In genomic region chr9:136681945-136682699, GRCh38 we compare ENCODE assay signal across 34 cellular contexts. TPM values are rescaled to one million over a fixed set of nuclear protein-coding genes. Genes with fewer than 3 reads are reported as not detected.
A peak's percentile ranks its signal among the peaks of the same experiment; 100 is the strongest.
DNase-seq lines count a peak whose midpoint lies in the region; ATAC-seq, FAIRE-seq and TF ChIP-seq lines count a peak whose summit lies in the region.
"Had no signal": no experiment of that assay in that cellular context is flagged by ENCODE, and none has a peak within 500 bp of the region (broad histone marks: within the 10 kb centered on the region; RNA-seq: fewer than 3 reads in every experiment).

No MANE protein-coding gene starts in this region.

- H2AFZ ChIP-seq in HepG2 (ENCODE audit: low read length): no peak overlapping the region
- H2AFZ ChIP-seq: PC-9 had no signal

- H3K36me3 ChIP-seq in H7 (replicated peaks; ENCODE audit: control insufficient read depth, insufficient read depth, low read length): no peaks in the 10 kb centered on the region; the same call in 1 of the 2 replicates
- H3K36me3 ChIP-seq in adipocyte (ENCODE audit: control insufficient read depth, insufficient read depth, low read length, severe bottlenecking): peaks cover 24% of the 10 kb centered on the region
- no peaks in the 10 kb centered on the region for H3K36me3 ChIP-seq in HepG2 (replicated peaks in 1 of 2; ENCODE audit: control insufficient read depth in 1 of 2, insufficient read depth in 2 of 2, low read length in 2 of 2)
- H3K36me3 ChIP-seq in CD8-positive, alpha-beta T cell (ENCODE audit: insufficient read depth, low read length): no peaks in the 10 kb centered on the region
- H3K36me3 ChIP-seq: SJCRH30 had no signal

- peaks cover 2% of the 10 kb centered on the region for H3K4me1 Mint-ChIP-seq in CD8-positive, alpha-beta T cell (ENCODE audit: low read depth)

- DNase-seq in H7 (peak; percentile 79), adipocyte (ENCODE audit: low read depth) (no peak), HepG2 (ENCODE audit: low spot score) (no peak), putamen (ENCODE audit: low spot score) (no peak), iPS-NIHi11 (ENCODE audit: low spot score) (no peak)
- no peak for DNase-seq in CD8-positive, alpha-beta T cell
- DNase-seq: AML-193; CD8-positive, alpha-beta memory T cell; DMS 273 treated with DMSO at 0.1 percent for 48 hours; DMS79; EL; GDM1; GOT3; KBM-7; MV-4-11; NCI-H1105 treated with DMSO at 0.1 percent for 48 hours; NCI-H146; NCI-H1930; NCI-H446 treated with DMSO at 0.1 percent for 48 hours; NCI-H526; NCI-H82; NK-92 treated with Interleukin-12 subunit alpha and Interleukin-12 subunit beta, amount 100 ng/mL, for 24 hours; PC-9; SJCRH30 had no signal

- in situ Hi-C loops in HepG2 (cut with HindIII; ENCODE audit: extremely low pct_ligation_motif_present, low pct_unique_long_range_greater_than_20kb): no loop called here

- no peak for TF ChIP-seq RAD21 in HepG2 (CRISPR knock-in tag; IDR thresholded peaks at IDR 0.05)

- no peak for FAIRE-seq in HepG2 (lab: Jason Lieb, UNC)
- FAIRE-seq: A204.1, GM12878 had no signal

- WGBS in HepG2 (ENCODE audit: low lambda C conversion rate): 67% methylated on average over 11 of the region's 20 CpGs

- H3K9ac ChIP-seq in adipocyte (ENCODE audit: low read length) (peak overlapping the region; percentile 29), HepG2 (ENCODE audit: insufficient read depth, low read depth, low read length) (no peak overlapping the region)

- BruUV-seq in HepG2 (replicated peaks; lab: Mats Ljungman, UMichigan): no TSS peak

- ATAC-seq in HepG2 (no peak), HG02763 (IDR thresholded peaks at IDR 0.05; ENCODE audit: unreplicated experiment) (no peak)
- no peak for ATAC-seq in CD8-positive, alpha-beta T cell
- ATAC-seq: GM12878, Right ventricle myocardium inferior, SK-N-SH treated with all-trans-retinoic acid at 6 μM for 48 hours had no signal

- H3K27me3 ChIP-seq in H7 (ENCODE audit: control insufficient read depth, insufficient read depth, low read length) (no peaks in the 10 kb centered on the region; the same call in 1 of the 2 replicates), adipocyte (replicated peaks; ENCODE audit: control insufficient read depth, insufficient read depth, low read length) (no peaks in the 10 kb centered on the region), HepG2 (ENCODE audit: control insufficient read depth in 1 of 2, insufficient read depth in 2 of 2, low read length in 2 of 2) (peaks cover 2 to 23% of the 10 kb centered on the region in 2 experiments; a peak in 3 of 5 replicates)
- no peaks in the 10 kb centered on the region for H3K27me3 ChIP-seq in CD8-positive, alpha-beta T cell (ENCODE audit: insufficient read depth, low read length)
- H3K27me3 ChIP-seq: SJCRH30 had no signal

- no peaks in the 10 kb centered on the region for H3K9me3 ChIP-seq in adipocyte (ENCODE audit: control insufficient read depth, low read length)
- H3K9me3 ChIP-seq in HepG2 (ENCODE audit: low read length): no peaks in the 10 kb centered on the region
- no peaks in the 10 kb centered on the region for H3K9me3 ChIP-seq in CD8-positive, alpha-beta T cell (ENCODE audit: low read length)
- H3K9me3 ChIP-seq: SJCRH30 had no signal

- intact Hi-C loops in HepG2 (cut with micrococcal nuclease; ENCODE audit: unreplicated experiment): no loop called here
- intact Hi-C loops in CD8-positive, alpha-beta T cell (cut with DNase I, micrococcal nuclease): no loop called here

- no peak for TF ChIP-seq POLR2A in HepG2 (IDR thresholded peaks at IDR 0.05; ENCODE audit: insufficient read depth in 1 of 2, low read depth in 2 of 2, low read length in 2 of 2)

- H3K27me3 Mint-ChIP-seq in CD8-positive, alpha-beta T cell (ENCODE audit: low read depth): no peaks in the 10 kb centered on the region
- H3K27me3 Mint-ChIP-seq: CD8-positive, alpha-beta memory T cell had no signal

- no peak overlapping the region for H3K27ac Mint-ChIP-seq in CD8-positive, alpha-beta T cell

- no peak overlapping the region for H3K4me3 Mint-ChIP-seq in CD8-positive, alpha-beta T cell
- H3K4me3 Mint-ChIP-seq: CD8-positive, alpha-beta memory T cell had no signal

- H3K4me2 ChIP-seq in HepG2 (ENCODE audit: low read depth, low read length): no peak overlapping the region
- H3K4me2 ChIP-seq: PC-9 had no signal

- no peaks in the 10 kb centered on the region for H4K20me1 ChIP-seq in HepG2 (ENCODE audit: insufficient read depth, low read length)

- no peaks in the 10 kb centered on the region for H3K36me3 Mint-ChIP-seq in CD8-positive, alpha-beta T cell
- H3K36me3 Mint-ChIP-seq: CD8-positive, alpha-beta memory T cell had no signal

- H3K9me3 Mint-ChIP-seq in CD8-positive, alpha-beta T cell: no peaks in the 10 kb centered on the region
- H3K9me3 Mint-ChIP-seq: CD8-positive, alpha-beta memory T cell had no signal

- H3K79me2 ChIP-seq in HepG2 (ENCODE audit: insufficient read depth, low read length): no peaks in the 10 kb centered on the region

- POLR2A ChIA-PET in HepG2 (lab: Yijun Ruan, JAX): interaction anchor here (0.8 kb wide), 1 partner anchor 48 kb away, joined by 3 read pairs; no protein-coding TSS in a partner anchor
- POLR2A ChIA-PET in CD8-positive, alpha-beta T cell (lab: Charles Lee): no interaction called here

- H3K4me3 ChIP-seq in H7 (ENCODE audit: insufficient read depth, low read depth, low read length) (no peak overlapping the region), adipocyte (ENCODE audit: low read length) (no peak overlapping the region), HepG2 (replicated peaks in 1 of 3; ENCODE audit: insufficient read depth in 1 of 3, low read depth in 2 of 3, low read length in 3 of 3) (no peak overlapping the region)
- no peak overlapping the region for H3K4me3 ChIP-seq in CD8-positive, alpha-beta T cell (ENCODE audit: low read depth, low read length)
- H3K4me3 ChIP-seq: GM12878, PC-9, SJCRH30 had no signal

- CTCF ChIA-PET in HepG2 (lab: Yijun Ruan, JAX; ENCODE audit: low intra/inter-chr PET ratio, low total read pairs): no interaction called here
- CTCF ChIA-PET in CD8-positive, alpha-beta T cell (lab: Charles Lee): interaction anchor here (0.8 to 1.8 kb wide), 2 partner anchors 10 to 194 kb away, joined by 3 to 7 read pairs; no protein-coding TSS in a partner anchor

- no peak for TF ChIP-seq EP300 in HepG2 (IDR thresholded peaks at IDR 0.05; ENCODE audit: low read depth in 2 of 2, low read length in 2 of 2)
- no peak for TF ChIP-seq EP300 in HepG2 (CRISPR knock-in tag; IDR thresholded peaks at IDR 0.05; ENCODE audit: borderline replicate concordance)

- no peak for TF ChIP-seq CTCF in HepG2 (CRISPR knock-in tag; IDR thresholded peaks at IDR 0.05)
- no peak for TF ChIP-seq CTCF in CD8-positive, alpha-beta T cell (IDR thresholded peaks at IDR 0.05)

- H3K27ac ChIP-seq in HepG2 (ENCODE audit: extremely low read length, insufficient read depth, low read length): no peak overlapping the region
- H3K27ac ChIP-seq in CD8-positive, alpha-beta T cell (ENCODE audit: low read depth, low read length): no peak overlapping the region
- H3K27ac ChIP-seq: C4-2B, HL-60, PC-9, SJCRH30 had no signal

- H3K4me1 ChIP-seq in adipocyte (ENCODE audit: control insufficient read depth, insufficient read depth, low read length): peaks cover 45% of the 10 kb centered on the region
- peaks cover 54% of the 10 kb centered on the region for H3K4me1 ChIP-seq in HepG2 (ENCODE audit: insufficient read depth, low read length)
- H3K4me1 ChIP-seq in CD8-positive, alpha-beta T cell (ENCODE audit: insufficient read depth, low read length): peaks cover 9% of the 10 kb centered on the region
- H3K4me1 ChIP-seq: SJCRH30 had no signal

RNA-seq across cellular contexts. Expression of gene AGPAT2, which starts 5.1 kb away (rescaled TPM):
- total RNA-seq in H7 (2014; rRNA removed; shearing (Covaris generic)): 41.1 and 54.7 TPM in 2 replicates
- 2.5 and 3.9 TPM in 2 replicates for total RNA-seq in HepG2 (2016; rRNA removed; fragmentation: Illumina TruSeq; extraction: Trizol)
- total RNA-seq in HepG2 (2016; cell fraction: cytosol; rRNA removed; fragmentation: Illumina TruSeq; extraction: Trizol; ENCODE audit: low read depth): 5.2 and 5.9 TPM in 2 replicates
- 2.1 and 3.5 TPM in 2 replicates for total RNA-seq in HepG2 (2016; cell fraction: insoluble cytoplasmic fraction; rRNA removed; fragmentation: Illumina TruSeq; extraction: Trizol)
- 6.3 and 6.7 TPM in 2 replicates for total RNA-seq in HepG2 (2016; cell fraction: membrane; rRNA removed; fragmentation: Illumina TruSeq; extraction: Trizol)
- total RNA-seq in HepG2 (2016; cell fraction: nucleus; rRNA removed; fragmentation: Illumina TruSeq; extraction: Trizol): 3.1 and 3.9 TPM in 2 replicates
- 25.8 and 33.0 TPM in 2 replicates for polyA plus RNA-seq in HepG2 (2011; rRNA removed)
- polyA plus RNA-seq in HepG2 (2011; cell fraction: cytosol; rRNA removed): 34.1 and 37.6 TPM in 2 replicates
- 32.1 and 35.6 TPM in 2 replicates for polyA plus RNA-seq in HepG2 (2011; cell fraction: nucleus; rRNA removed)
- 9.3 and 10.6 TPM in 2 replicates for polyA plus RNA-seq in HepG2 (2012)
- polyA plus RNA-seq in HepG2 (2016; cell fraction: cytosol; fragmentation: Illumina TruSeq; extraction: Trizol; ENCODE audit: low read depth): 8.4 and 9.1 TPM in 2 replicates
- 3.6 and 3.8 TPM in 2 replicates for polyA plus RNA-seq in HepG2 (2016; cell fraction: insoluble cytoplasmic fraction; fragmentation: Illumina TruSeq; extraction: Trizol; ENCODE audit: low read depth)
- polyA plus RNA-seq in HepG2 (2016; cell fraction: membrane; fragmentation: Illumina TruSeq; extraction: Trizol; ENCODE audit: low read depth): 9.7 and 9.8 TPM in 2 replicates
- 8.2 and 8.4 TPM in 2 replicates for polyA plus RNA-seq in HepG2 (2016; cell fraction: nucleus; fragmentation: Illumina TruSeq; extraction: Trizol; ENCODE audit: insufficient read depth, low read depth)
- 34.1 and 96.5 TPM in 2 replicates for polyA minus RNA-seq in HepG2 (2011; rRNA and poly(A)+ RNA removed; ENCODE audit: low replicate concordance)
- 12.3 and 17.9 TPM in 2 replicates for polyA minus RNA-seq in HepG2 (2011; cell fraction: cytosol; rRNA and poly(A)+ RNA removed)
- 6.1 and 6.2 TPM in 2 replicates for polyA minus RNA-seq in HepG2 (2011; cell fraction: nucleus; rRNA and poly(A)+ RNA removed)
- total RNA-seq in CD8-positive, alpha-beta T cell: 1 to 10 TPM; 4.7 TPM

RNA-seq across cellular contexts. Expression of gene EGFL7, which starts 19.4 kb away (rescaled TPM):
- 68.5 and 87.3 TPM in 2 replicates for total RNA-seq in H7 (2014; rRNA removed; shearing (Covaris generic))
- 0.20 TPM in 1 of 2 replicates, not detected in the other for total RNA-seq in HepG2 (2016; rRNA removed; fragmentation: Illumina TruSeq; extraction: Trizol)
- total RNA-seq in HepG2 (2016; cell fraction: cytosol; rRNA removed; fragmentation: Illumina TruSeq; extraction: Trizol; ENCODE audit: low read depth): 0.61 and 0.88 TPM in 2 replicates
- total RNA-seq in HepG2 (2016; cell fraction: insoluble cytoplasmic fraction; rRNA removed; fragmentation: Illumina TruSeq; extraction: Trizol): 0.19 and 0.32 TPM in 2 replicates
- 0.59 and 0.93 TPM in 2 replicates for total RNA-seq in HepG2 (2016; cell fraction: membrane; rRNA removed; fragmentation: Illumina TruSeq; extraction: Trizol)
- total RNA-seq in HepG2 (2016; cell fraction: nucleus; rRNA removed; fragmentation: Illumina TruSeq; extraction: Trizol): 0.40 TPM in 1 of 2 replicates, not detected in the other
- 5.1 and 10.3 TPM in 2 replicates for polyA plus RNA-seq in HepG2 (2011; rRNA removed)
- 7.6 and 12.5 TPM in 2 replicates for polyA plus RNA-seq in HepG2 (2011; cell fraction: cytosol; rRNA removed)
- 20.6 and 22.6 TPM in 2 replicates for polyA plus RNA-seq in HepG2 (2011; cell fraction: nucleus; rRNA removed)
- polyA plus RNA-seq in HepG2 (2012): 1.6 and 2.3 TPM in 2 replicates
- polyA plus RNA-seq in HepG2 (2016; cell fraction: cytosol; fragmentation: Illumina TruSeq; extraction: Trizol; ENCODE audit: low read depth): 0.54 and 0.89 TPM in 2 replicates
- polyA plus RNA-seq in HepG2 (2016; cell fraction: insoluble cytoplasmic fraction; fragmentation: Illumina TruSeq; extraction: Trizol; ENCODE audit: low read depth): 0.20 and 0.56 TPM in 2 replicates
- 0.68 and 0.72 TPM in 2 replicates for polyA plus RNA-seq in HepG2 (2016; cell fraction: membrane; fragmentation: Illumina TruSeq; extraction: Trizol; ENCODE audit: low read depth)
- polyA plus RNA-seq in HepG2 (2016; cell fraction: nucleus; fragmentation: Illumina TruSeq; extraction: Trizol; ENCODE audit: insufficient read depth, low read depth): not detected in 2 replicates
- polyA minus RNA-seq in HepG2 (2011; rRNA and poly(A)+ RNA removed; ENCODE audit: low replicate concordance): 3.6 and 4.7 TPM in 2 replicates
- 3.1 and 3.3 TPM in 2 replicates for polyA minus RNA-seq in HepG2 (2011; cell fraction: cytosol; rRNA and poly(A)+ RNA removed)
- 1.9 and 3.0 TPM in 2 replicates for polyA minus RNA-seq in HepG2 (2011; cell fraction: nucleus; rRNA and poly(A)+ RNA removed)
- not detected for total RNA-seq in CD8-positive, alpha-beta T cell

RNA-seq across cellular contexts. Expression of gene DIPK1B, which starts 30.2 kb away (rescaled TPM):
- 57.0 and 75.7 TPM in 2 replicates for total RNA-seq in H7 (2014; rRNA removed; shearing (Covaris generic))
- 0.18 and 0.28 TPM in 2 replicates for total RNA-seq in HepG2 (2016; rRNA removed; fragmentation: Illumina TruSeq; extraction: Trizol)
- total RNA-seq in HepG2 (2016; cell fraction: cytosol; rRNA removed; fragmentation: Illumina TruSeq; extraction: Trizol; ENCODE audit: low read depth): 0.91 and 1.1 TPM in 2 replicates
- 0.28 and 0.41 TPM in 2 replicates for total RNA-seq in HepG2 (2016; cell fraction: insoluble cytoplasmic fraction; rRNA removed; fragmentation: Illumina TruSeq; extraction: Trizol)
- 0.99 and 1.2 TPM in 2 replicates for total RNA-seq in HepG2 (2016; cell fraction: membrane; rRNA removed; fragmentation: Illumina TruSeq; extraction: Trizol)
- 0.16 TPM in 1 of 2 replicates, not detected in the other for total RNA-seq in HepG2 (2016; cell fraction: nucleus; rRNA removed; fragmentation: Illumina TruSeq; extraction: Trizol)
- polyA plus RNA-seq in HepG2 (2011; rRNA removed): 3.9 and 7.2 TPM in 2 replicates
- polyA plus RNA-seq in HepG2 (2011; cell fraction: cytosol; rRNA removed): 4.8 and 7.5 TPM in 2 replicates
- polyA plus RNA-seq in HepG2 (2011; cell fraction: nucleus; rRNA removed): 17.3 and 19.2 TPM in 2 replicates
- polyA plus RNA-seq in HepG2 (2012): 3.2 TPM in 2 replicates
- 1.3 TPM in 2 replicates for polyA plus RNA-seq in HepG2 (2016; cell fraction: cytosol; fragmentation: Illumina TruSeq; extraction: Trizol; ENCODE audit: low read depth)
- 0.28 and 0.45 TPM in 2 replicates for polyA plus RNA-seq in HepG2 (2016; cell fraction: insoluble cytoplasmic fraction; fragmentation: Illumina TruSeq; extraction: Trizol; ENCODE audit: low read depth)
- polyA plus RNA-seq in HepG2 (2016; cell fraction: membrane; fragmentation: Illumina TruSeq; extraction: Trizol; ENCODE audit: low read depth): 1.1 TPM in 2 replicates
- polyA plus RNA-seq in HepG2 (2016; cell fraction: nucleus; fragmentation: Illumina TruSeq; extraction: Trizol; ENCODE audit: insufficient read depth, low read depth): 0.56 and 0.57 TPM in 2 replicates
- polyA minus RNA-seq in HepG2 (2011; rRNA and poly(A)+ RNA removed; ENCODE audit: low replicate concordance): 0.07 and 7.1 TPM in 2 replicates
- 2.7 and 3.6 TPM in 2 replicates for polyA minus RNA-seq in HepG2 (2011; cell fraction: cytosol; rRNA and poly(A)+ RNA removed)
- 1.2 TPM in 2 replicates for polyA minus RNA-seq in HepG2 (2011; cell fraction: nucleus; rRNA and poly(A)+ RNA removed)
- total RNA-seq in CD8-positive, alpha-beta T cell: under 1 TPM; 0.22 to 0.62 TPM
- total RNA-seq: CD8-positive, alpha-beta memory T cell; LHCN-M2; MCF 10A; RPMI7951 had no signal
- polyA plus RNA-seq: CD8-positive, alpha-beta memory T cell had no signal

Comparison
In these comparisons a context has a peak if more than half of its experiments do, and no peak if none do; other contexts are left out.
1. RNA of gene EGFL7, which starts 19.4 kb away (total RNA-seq): 68.5 to 87.3 TPM in H7; 0.19 to 0.93 TPM in HepG2 and not detected in CD8-positive, alpha-beta T cell; every median in the first group is over 10 times any median in the second.
2. RNA of gene DIPK1B, which starts 30.2 kb away (total RNA-seq): 57.0 to 75.7 TPM in H7; 0.22 to 0.62 TPM in CD8-positive, alpha-beta T cell and 0.16 to 1.2 TPM in HepG2; every median in the first group is over 10 times any median in the second.